26 cellular contexts compared by ENCODE assay signal in genomic region chr20:16178671-16179070, GRCh38.
"Had no signal": no experiment of that assay in that cellular context is flagged by ENCODE, and none has a peak within 500 bp of the region (broad histone marks: within the 10 kb centered on the region; RNA-seq: fewer than 3 reads in every experiment).

No MANE protein-coding gene starts in this region.

- ATAC-seq: activated CD4-positive, alpha-beta T cell treated with anti-CD3 and anti-CD28 coated beads for 36 hours; activated T-cell treated with anti-CD3 and anti-CD28 coated beads, Interleukin-2, amount 50 U/mL, for 72 hours; T-cell had no signal

- H3K27me3 ChIP-seq: adrenal gland, breast epithelium, Peyer's patch had no signal

- DNase-seq: activated CD4-positive, alpha-beta memory T cell treated with anti-CD3 and anti-CD28 coated beads, Interleukin-2, amount 10 ng/mL, durations not matched to agents 7 days and 5 days; activated CD4-positive, alpha-beta T cell treated with anti-CD3 and anti-CD28 coated beads for 36 hours; activated CD4-positive, alpha-beta T cell treated with anti-CD3 and anti-CD28 coated beads, Interleukin-2, amount 50 U/mL, for 1 hour; activated naive CD4-positive, alpha-beta T cell treated with anti-CD3 and anti-CD28 coated beads, Interleukin-2, amount 50 U/mL, for 16 hours; activated naive CD8-positive, alpha-beta T cell treated with anti-CD3 and anti-CD28 coated beads, Interleukin-2, amount 10 ng/mL, durations not matched to agents 7 days and 5 days; activated T-cell treated with anti-CD3 and anti-CD28 coated beads, Interleukin-2, amount 50 U/mL, for 72 hours; anterior cingulate cortex; caudate nucleus; Kasumi-1; KBM-7; NCI-H1048; NCI-H146; NCI-H187 treated with DMSO at 0.1 percent for 48 hours; NCI-H2081 treated with DMSO at 0.1 percent for 48 hours; NCI-H2171 treated with DMSO at 0.1 percent for 48 hours; NCI-H226; NCI-H510A; NCI-H526 treated with DMSO at 0.1 percent for 48 hours; NCI-H82; Peyer's patch; SHP77; T-cell; T-helper 2 cell; WERI-Rb-1 had no signal

- H3K36me3 Mint-ChIP-seq: activated naive CD8-positive, alpha-beta T cell treated with anti-CD3 and anti-CD28 coated beads, Interleukin-2, amount 10 ng/mL, durations not matched to agents 7 days and 5 days; T-cell had no signal

- H3K4me1 ChIP-seq: adrenal gland, breast epithelium, Peyer's patch had no signal

- H3K36me3 ChIP-seq: adrenal gland, breast epithelium, Peyer's patch, WERI-Rb-1 had no signal

- H3K4me1 Mint-ChIP-seq: activated CD4-positive, alpha-beta memory T cell treated with anti-CD3 and anti-CD28 coated beads, Interleukin-2, amount 10 ng/mL, durations not matched to agents 7 days and 5 days; activated CD4-positive, alpha-beta T cell treated with anti-CD3 and anti-CD28 coated beads for 36 hours; T-cell had no signal

- H3K4me3 ChIP-seq: adrenal gland, breast epithelium, Peyer's patch had no signal

- H3K27ac Mint-ChIP-seq: activated CD4-positive, alpha-beta memory T cell treated with anti-CD3 and anti-CD28 coated beads, Interleukin-2, amount 10 ng/mL, durations not matched to agents 7 days and 5 days; activated CD4-positive, alpha-beta T cell treated with anti-CD3 and anti-CD28 coated beads for 36 hours; activated naive CD8-positive, alpha-beta T cell treated with anti-CD3 and anti-CD28 coated beads, Interleukin-2, amount 10 ng/mL, durations not matched to agents 7 days and 5 days; activated T-cell treated with anti-CD3 and anti-CD28 coated beads, Interleukin-2, amount 50 U/mL, for 72 hours; T-cell had no signal

- H3K27ac ChIP-seq: adrenal gland, breast epithelium, Peyer's patch, WERI-Rb-1 had no signal

- H3K4me3 Mint-ChIP-seq: activated CD4-positive, alpha-beta memory T cell treated with anti-CD3 and anti-CD28 coated beads, Interleukin-2, amount 10 ng/mL, durations not matched to agents 7 days and 5 days; activated CD4-positive, alpha-beta T cell treated with anti-CD3 and anti-CD28 coated beads for 36 hours; activated naive CD8-positive, alpha-beta T cell treated with anti-CD3 and anti-CD28 coated beads, Interleukin-2, amount 10 ng/mL, durations not matched to agents 7 days and 5 days; activated T-cell treated with anti-CD3 and anti-CD28 coated beads, Interleukin-2, amount 50 U/mL, for 72 hours; T-cell had no signal

- H3K9me3 ChIP-seq: adrenal gland, Peyer's patch had no signal

- H3K27me3 Mint-ChIP-seq: activated CD4-positive, alpha-beta memory T cell treated with anti-CD3 and anti-CD28 coated beads, Interleukin-2, amount 10 ng/mL, durations not matched to agents 7 days and 5 days; activated CD4-positive, alpha-beta T cell treated with anti-CD3 and anti-CD28 coated beads for 36 hours; activated naive CD8-positive, alpha-beta T cell treated with anti-CD3 and anti-CD28 coated beads, Interleukin-2, amount 10 ng/mL, durations not matched to agents 7 days and 5 days; T-cell had no signal
